In genomic region chr10:22750131-22750530, GRCh38 we compare ENCODE assay signal across 21 cellular contexts. TPM values are rescaled to one million over a fixed set of nuclear protein-coding genes. Genes with fewer than 3 reads are reported as not detected.
DNase-seq lines count a peak whose midpoint lies in the region; ATAC-seq and TF ChIP-seq lines count a peak whose summit lies in the region.
"Had no signal": no experiment of that assay in that cellular context is flagged by ENCODE, and none has a peak within 500 bp of the region (broad histone marks: within the 10 kb centered on the region; RNA-seq: fewer than 3 reads in every experiment).

No MANE protein-coding gene starts in this region.

- BruUV-seq in IMR-90 (replicated peaks; lab: Mats Ljungman, UMichigan) (no TSS peak), MCF 10A (replicated peaks; lab: Mats Ljungman, UMichigan) (no TSS peak)

- H2AFZ ChIP-seq in IMR-90 (replicated peaks; ENCODE audit: low read length, poor library complexity), result no peak overlapping the region

- peak; percentile 5 for DNase-seq in IMR-90
- peak; percentile 30 to 40 for DNase-seq in cardiac fibroblast (ENCODE audit: low read depth in 2 of 2)
- DNase-seq in fibroblast of pulmonary artery (ENCODE audit: low read depth), result peak; percentile 40
- DNase-seq in pulmonary artery endothelial cell (ENCODE audit: low read depth, low spot score), result peak; percentile 13
- no peak for DNase-seq in activated CD8-positive, alpha-beta T cell treated with anti-CD3 and anti-CD28 coated beads for 36 hours
- DNase-seq in activated T-cell treated with anti-CD3 and anti-CD28 coated beads, Interleukin-2, amount 50 U/mL, for 4 hours, result no peak
- DNase-seq in MCF 10A (ENCODE audit: unreplicated experiment), result no peak
- DNase-seq: ACHN; BE2C; C1 segment of cervical spinal cord; Caco-2; CD4-positive, CD25-positive, alpha-beta regulatory T cell; CD8-positive, alpha-beta memory T cell; DMS153; DMS79; GOT3; H7; HFFc6 had no signal

- H3K14ac ChIP-seq in IMR-90 (replicated peaks; ENCODE audit: low read depth, low read length), result no peak overlapping the region

- no peak overlapping the region for H4K91ac ChIP-seq in IMR-90 (ENCODE audit: insufficient read depth, low read depth, low read length)

- no peak overlapping the region for H3K18ac ChIP-seq in IMR-90 (ENCODE audit: low read depth, low read length)

- H3K27ac ChIP-seq in IMR-90 (ENCODE audit: insufficient read depth, low read length), result no peak overlapping the region

- no peak overlapping the region for H2AK9ac ChIP-seq in IMR-90 (replicated peaks; ENCODE audit: low read depth, low read length, poor library complexity)

- no peak overlapping the region for H4K5ac ChIP-seq in IMR-90 (ENCODE audit: low read depth, low read length)

- no peak for TF ChIP-seq RAD21 in IMR-90 (IDR thresholded peaks at IDR 0.05; ENCODE audit: low read length)

- H3K36me3 Mint-ChIP-seq in activated CD8-positive, alpha-beta T cell treated with anti-CD3 and anti-CD28 coated beads for 36 hours (ENCODE audit: low read depth), result no peaks in the 10 kb centered on the region
- H3K36me3 Mint-ChIP-seq in activated T-cell treated with anti-CD3 and anti-CD28 coated beads, Interleukin-2, amount 50 U/mL, for 4 hours (ENCODE audit: insufficient read depth), result no peaks in the 10 kb centered on the region
- no peaks in the 10 kb centered on the region for H3K36me3 Mint-ChIP-seq in MCF 10A (ENCODE audit: insufficient read depth, unreplicated experiment)
- H3K36me3 Mint-ChIP-seq: CD4-positive, CD25-positive, alpha-beta regulatory T cell had no signal

- no peak overlapping the region for H3K27ac Mint-ChIP-seq in activated CD8-positive, alpha-beta T cell treated with anti-CD3 and anti-CD28 coated beads for 36 hours
- no peak overlapping the region for H3K27ac Mint-ChIP-seq in MCF 10A (ENCODE audit: low read depth, unreplicated experiment)
- H3K27ac Mint-ChIP-seq: CD4-positive, CD25-positive, alpha-beta regulatory T cell; CD8-positive, alpha-beta memory T cell; HFFc6 had no signal

- no peak overlapping the region for H4K8ac ChIP-seq in IMR-90 (ENCODE audit: low read depth in 2 of 2, low read length in 2 of 2)

- H3K27me3 Mint-ChIP-seq in activated CD8-positive, alpha-beta T cell treated with anti-CD3 and anti-CD28 coated beads for 36 hours, result no peaks in the 10 kb centered on the region
- H3K27me3 Mint-ChIP-seq in activated T-cell treated with anti-CD3 and anti-CD28 coated beads, Interleukin-2, amount 50 U/mL, for 4 hours (ENCODE audit: low read depth), result no peaks in the 10 kb centered on the region
- H3K27me3 Mint-ChIP-seq in MCF 10A (ENCODE audit: insufficient read depth, unreplicated experiment), result no peaks in the 10 kb centered on the region

- no peak overlapping the region for H2BK5ac ChIP-seq in IMR-90 (ENCODE audit: low read depth, low read length, poor library complexity, severe bottlenecking)

- no peak overlapping the region for H3K4me2 ChIP-seq in IMR-90 (ENCODE audit: low read depth, low read length)

- intact Hi-C loops in IMR-90 (cut with micrococcal nuclease), result no loop called here
- intact Hi-C loops in activated CD8-positive, alpha-beta T cell treated with anti-CD3 and anti-CD28 coated beads for 36 hours (cut with micrococcal nuclease), result no loop called here
- intact Hi-C loops in MCF 10A (cut with micrococcal nuclease), result no loop called here

- H2BK20ac ChIP-seq in IMR-90 (ENCODE audit: low read depth, low read length), result no peak overlapping the region

- no peak for TF ChIP-seq CTCF in IMR-90 (conservative IDR thresholded peaks at IDR 0.05; ENCODE audit: low read depth, low read length)
- no peak for TF ChIP-seq CTCF in cardiac fibroblast (IDR thresholded peaks at IDR 0.05; ENCODE audit: low read depth, low read length)
- TF ChIP-seq CTCF in fibroblast of pulmonary artery (IDR thresholded peaks at IDR 0.05; ENCODE audit: low read length, missing control alignments), result no peak
- TF ChIP-seq CTCF in activated CD8-positive, alpha-beta T cell treated with anti-CD3 and anti-CD28 coated beads for 36 hours (IDR thresholded peaks at IDR 0.05), result no peak
- no peak for TF ChIP-seq CTCF in MCF 10A (IDR thresholded peaks at IDR 0.05; ENCODE audit: unreplicated experiment)

- peaks cover 1% of the 10 kb centered on the region for H3K9me3 Mint-ChIP-seq in activated CD8-positive, alpha-beta T cell treated with anti-CD3 and anti-CD28 coated beads for 36 hours
- H3K9me3 Mint-ChIP-seq in activated T-cell treated with anti-CD3 and anti-CD28 coated beads, Interleukin-2, amount 50 U/mL, for 4 hours, result no peaks in the 10 kb centered on the region
- no peaks in the 10 kb centered on the region for H3K9me3 Mint-ChIP-seq in MCF 10A (ENCODE audit: unreplicated experiment)
- H3K9me3 Mint-ChIP-seq: CD8-positive, alpha-beta memory T cell; HFFc6 had no signal

- peaks cover 18% of the 10 kb centered on the region for H3K4me1 Mint-ChIP-seq in activated CD8-positive, alpha-beta T cell treated with anti-CD3 and anti-CD28 coated beads for 36 hours (ENCODE audit: low read depth)
- H3K4me1 Mint-ChIP-seq in activated T-cell treated with anti-CD3 and anti-CD28 coated beads, Interleukin-2, amount 50 U/mL, for 4 hours (ENCODE audit: low read depth), result peaks cover 3% of the 10 kb centered on the region
- H3K4me1 Mint-ChIP-seq in MCF 10A (ENCODE audit: insufficient read depth, unreplicated experiment), result no peaks in the 10 kb centered on the region

- no peak overlapping the region for H3K56ac ChIP-seq in IMR-90 (ENCODE audit: extremely low read depth, insufficient read depth, low read length)

- no peak for ATAC-seq in IMR-90 (ENCODE audit: low read depth)
- no peak for ATAC-seq in activated CD8-positive, alpha-beta T cell treated with anti-CD3 and anti-CD28 coated beads for 36 hours
- ATAC-seq in activated T-cell treated with anti-CD3 and anti-CD28 coated beads, Interleukin-2, amount 50 U/mL, for 4 hours, result no peak
- ATAC-seq: GM12878, HCT116, HepG2 had no signal

- no peak overlapping the region for H2BK15ac ChIP-seq in IMR-90 (ENCODE audit: low read depth, low read length)

- in situ Hi-C loops in IMR-90 (cut with MboI; ENCODE audit: low sequenced_read_pairs), result no loop called here

- H3K9me3 ChIP-seq in IMR-90 (ENCODE audit: control insufficient read depth, insufficient read depth, low read length), result no peaks in the 10 kb centered on the region
- H3K9me3 ChIP-seq: BE2C, Caco-2 had no signal

- H3K79me1 ChIP-seq in IMR-90 (ENCODE audit: low read depth in 1 of 2, low read length in 2 of 2), result no peaks in the 10 kb centered on the region

- H3K9me1 ChIP-seq in IMR-90 (ENCODE audit: insufficient read depth, low read length), result no peaks in the 10 kb centered on the region

- H3K9ac ChIP-seq in IMR-90 (ENCODE audit: low read depth, low read length), result no peak overlapping the region

- no peak overlapping the region for H3K4ac ChIP-seq in IMR-90 (ENCODE audit: low read depth, low read length)

- WGBS in IMR-90 (ENCODE audit: extremely low coverage in 2 of 2, insufficient read length in 1 of 2), 2 experiments, result no CpG with 5 or more reads among the region's 2 CpGs

- H2BK120ac ChIP-seq in IMR-90 (ENCODE audit: low read depth, low read length), result no peak overlapping the region

- TF ChIP-seq POLR2A in IMR-90 (IDR thresholded peaks at IDR 0.05; ENCODE audit: low read depth, low read length), result no peak

- 0 out of 2 replicates have a peak, but pooled peaks cover 2% of the 10 kb centered on the region for H3K27me3 ChIP-seq in IMR-90 (ENCODE audit: control insufficient read depth, insufficient read depth, low read length)
- H3K27me3 ChIP-seq: BE2C had no signal

- no peak overlapping the region for H3K23ac ChIP-seq in IMR-90 (ENCODE audit: low read depth, low read length)

- no peak overlapping the region for H3K4me3 Mint-ChIP-seq in activated CD8-positive, alpha-beta T cell treated with anti-CD3 and anti-CD28 coated beads for 36 hours
- H3K4me3 Mint-ChIP-seq in activated T-cell treated with anti-CD3 and anti-CD28 coated beads, Interleukin-2, amount 50 U/mL, for 4 hours, result no peak overlapping the region
- H3K4me3 Mint-ChIP-seq in MCF 10A (ENCODE audit: unreplicated experiment), result no peak overlapping the region
- H3K4me3 Mint-ChIP-seq: CD4-positive, CD25-positive, alpha-beta regulatory T cell; CD8-positive, alpha-beta memory T cell; HFFc6 had no signal

- H3K4me3 ChIP-seq in IMR-90 (ENCODE audit: insufficient read depth, low read depth, low read length) (no peak overlapping the region), cardiac fibroblast (replicated peaks in 1 of 2; ENCODE audit: low read depth in 2 of 2, low read length in 2 of 2) (no peak overlapping the region), fibroblast of pulmonary artery (replicated peaks; ENCODE audit: low read depth, low read length) (no peak overlapping the region)
- H3K4me3 ChIP-seq: GM12878 had no signal

- H3K4me1 ChIP-seq in IMR-90 (ENCODE audit: control insufficient read depth, insufficient read depth, low read length), result no peaks in the 10 kb centered on the region
- H3K4me1 ChIP-seq: BE2C, Caco-2 had no signal

- H4K20me1 ChIP-seq in IMR-90 (ENCODE audit: insufficient read depth, low read length), result no peaks in the 10 kb centered on the region

- dilution Hi-C loops in IMR-90 (cut with HindIII; ENCODE audit: low sequenced_read_pairs, unreplicated experiment), result no loop called here

- POLR2A ChIA-PET in IMR-90 (lab: Charles Lee; ENCODE audit: unreplicated experiment), result no interaction called here
- POLR2A ChIA-PET in activated CD8-positive, alpha-beta T cell treated with anti-CD3 and anti-CD28 coated beads for 36 hours (lab: Charles Lee), result no interaction called here
- POLR2A ChIA-PET in MCF 10A (lab: Yijun Ruan, JAX), result interaction anchor here (0.7 to 1.1 kb wide), 2 partner anchors 24 to 98 kb away, joined by 3 read pairs; no protein-coding TSS in a partner anchor

- no peak overlapping the region for H2AK5ac ChIP-seq in IMR-90 (ENCODE audit: low read depth, low read length)

- no peaks in the 10 kb centered on the region for H3K36me3 ChIP-seq in IMR-90 (ENCODE audit: control insufficient read depth, insufficient read depth, low read length)
- H3K36me3 ChIP-seq: BE2C had no signal

- CTCF ChIA-PET in IMR-90 (lab: Yijun Ruan, JAX) (no interaction called here), MCF 10A (lab: Yijun Ruan, JAX) (interaction anchor here (0.5 kb wide), 1 partner anchor 973 kb away, joined by 3 read pairs; no protein-coding TSS in a partner anchor)
- CTCF ChIA-PET in activated CD8-positive, alpha-beta T cell treated with anti-CD3 and anti-CD28 coated beads for 36 hours (lab: Charles Lee), result interaction anchor here (1.1 to 2.4 kb wide), 3 partner anchors 10 to 176 kb away, joined by 3 to 6 read pairs (median 3); no protein-coding TSS in a partner anchor

TF ChIP-seq in IMR-90, 13 proteins besides CTCF, POLR2A, EP300 and RAD21 (continues in another document):
- TF ChIP-seq CHD1 (IDR thresholded peaks at IDR 0.05; ENCODE audit: low read depth, low read length), result no peak

RNA-seq across cellular contexts. Expression of gene PIP4K2A, which starts 35.8 kb away (rescaled TPM):
- total RNA-seq in IMR-90 (2012; rRNA removed) (18.1 and 21.9 TPM in 2 replicates), pulmonary artery endothelial cell (18.4 and 34.7 TPM in 2 replicates), MCF 10A (2022) (24.2 and 27.5 TPM in 2 replicates)
- polyA plus RNA-seq in IMR-90 (2012; rRNA removed), result 8.8 and 9.8 TPM in 2 replicates
- 2.7 and 3.9 TPM in 2 replicates for polyA plus RNA-seq in IMR-90 (2012; cell fraction: cytosol; rRNA removed)
- polyA plus RNA-seq in IMR-90 (2012; cell fraction: nucleus; rRNA removed; ENCODE audit: low replicate concordance), result 1.3 and 7.1 TPM in 2 replicates
- 100 to 1,000 TPM; 108 to 115 TPM for total RNA-seq in activated CD8-positive, alpha-beta T cell treated with anti-CD3 and anti-CD28 coated beads for 36 hours
- 10 to 100 TPM; 64.3 to 79.2 (median 78.1) TPM for total RNA-seq in activated T-cell treated with anti-CD3 and anti-CD28 coated beads, Interleukin-2, amount 50 U/mL, for 4 hours

Comparison
In these comparisons a context has a peak if more than half of its experiments do, and no peak if none do; other contexts are left out.
1. DNase-seq: peak in IMR-90 (single experiment), cardiac fibroblast (2 of 2), fibroblast of pulmonary artery (single experiment) and pulmonary artery endothelial cell (single experiment); none in activated CD8-positive, alpha-beta T cell treated with anti-CD3 and anti-CD28 coated beads for 36 hours (single experiment), activated T-cell treated with anti-CD3 and anti-CD28 coated beads, Interleukin-2, amount 50 U/mL, for 4 hours (single experiment) and MCF 10A (single experiment).